Comparison of ENCODE assay signal across 26 cellular contexts in the genomic region with DNA sequence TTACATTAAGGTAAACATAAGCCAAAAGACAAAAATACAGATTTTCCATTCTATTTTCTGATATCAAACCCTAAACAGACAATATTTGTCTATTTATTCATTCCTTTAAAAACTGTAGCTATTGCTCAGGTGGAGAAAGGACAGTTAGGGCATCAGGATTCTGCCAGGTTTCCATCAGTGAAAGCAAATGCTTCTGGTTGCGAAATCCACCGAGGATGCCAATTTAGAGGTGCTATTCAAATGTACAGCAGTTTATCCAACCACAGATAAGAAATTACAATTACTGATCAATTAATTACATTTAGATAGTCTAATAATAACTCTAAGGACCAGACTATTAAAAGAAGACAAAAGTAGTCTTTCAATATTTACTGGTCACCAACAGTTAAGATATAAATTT. TPM values are rescaled to one million over a fixed set of nuclear protein-coding genes. Genes with fewer than 3 reads are reported as not detected.
DNase-seq lines count a peak whose midpoint lies in the region; ATAC-seq and TF ChIP-seq lines count a peak whose summit lies in the region.
"Had no signal": no experiment of that assay in that cellular context is flagged by ENCODE, and none has a peak within 500 bp of the region (broad histone marks: within the 10 kb centered on the region; RNA-seq: fewer than 3 reads in every experiment).

No MANE protein-coding gene starts in this region.

- H3K9me3 Mint-ChIP-seq in activated naive CD4-positive, alpha-beta T cell treated with anti-CD3 and anti-CD28 coated beads, Interleukin-2, amount 50 U/mL, for 24 hours: no peaks in the 10 kb centered on the region
- no peaks in the 10 kb centered on the region for H3K9me3 Mint-ChIP-seq in type B pancreatic cell
- H3K9me3 Mint-ChIP-seq in WTC11: no peaks in the 10 kb centered on the region
- H3K9me3 Mint-ChIP-seq: activated CD4-positive, alpha-beta memory T cell treated with anti-CD3 and anti-CD28 coated beads for 36 hours had no signal

- peaks cover 9% of the 10 kb centered on the region; the same call in 1 of the 2 replicates for H3F3A ChIP-seq in PC-9 (ENCODE audit: insufficient read depth, low read depth)

- peak overlapping the region; percentile 15; the same call in 1 of the 2 replicates for H3K4me2 ChIP-seq in PC-9

- H3K9me3 ChIP-seq in PC-9 (ENCODE audit: insufficient read depth, low read depth): no peaks in the 10 kb centered on the region
- H3K9me3 ChIP-seq: Caco-2, HAP-1, prostate gland had no signal

- peaks cover 20% of the 10 kb centered on the region for H3K36me3 ChIP-seq in PC-9 (ENCODE audit: low read depth)
- H3K36me3 ChIP-seq: HAP-1, prostate gland had no signal

- no peak overlapping the region for H2AFZ ChIP-seq in PC-9

- ATAC-seq in left lobe of liver (peak; percentile 7), GM19463 (IDR thresholded peaks at IDR 0.05; ENCODE audit: unreplicated experiment) (no peak), GM18505 (IDR thresholded peaks at IDR 0.05; ENCODE audit: unreplicated experiment) (no peak), WTC11 (no peak)

- H3K36me3 Mint-ChIP-seq in activated naive CD4-positive, alpha-beta T cell treated with anti-CD3 and anti-CD28 coated beads, Interleukin-2, amount 50 U/mL, for 24 hours: peaks cover 2% of the 10 kb centered on the region
- H3K36me3 Mint-ChIP-seq in type B pancreatic cell (peaks cover 6% of the 10 kb centered on the region), WTC11 (no peaks in the 10 kb centered on the region)

- peaks cover 72% of the 10 kb centered on the region for H4K20me1 ChIP-seq in PC-9 (ENCODE audit: insufficient read depth)

- no peak overlapping the region for H3K27ac ChIP-seq in PC-9
- H3K27ac ChIP-seq: BLaER1, prostate gland had no signal

- no peak for TF ChIP-seq POLR2A in GM18505 (IDR thresholded peaks at IDR 0.05; ENCODE audit: borderline replicate concordance, extremely low read depth, insufficient read depth, insufficient read length)

- H3K27ac Mint-ChIP-seq in activated naive CD4-positive, alpha-beta T cell treated with anti-CD3 and anti-CD28 coated beads, Interleukin-2, amount 50 U/mL, for 24 hours: no peak overlapping the region
- H3K27ac Mint-ChIP-seq in type B pancreatic cell: no peak overlapping the region
- no peak overlapping the region for H3K27ac Mint-ChIP-seq in WTC11
- H3K27ac Mint-ChIP-seq: activated CD4-positive, alpha-beta memory T cell treated with anti-CD3 and anti-CD28 coated beads for 36 hours had no signal

- peak overlapping the region; percentile 23 for H3K4me3 Mint-ChIP-seq in activated naive CD4-positive, alpha-beta T cell treated with anti-CD3 and anti-CD28 coated beads, Interleukin-2, amount 50 U/mL, for 24 hours
- H3K4me3 Mint-ChIP-seq in type B pancreatic cell (peak overlapping the region; percentile 36), WTC11 (no peak overlapping the region)
- H3K4me3 Mint-ChIP-seq: activated CD4-positive, alpha-beta memory T cell treated with anti-CD3 and anti-CD28 coated beads for 36 hours had no signal

- peaks cover 94% of the 10 kb centered on the region for H3K79me2 ChIP-seq in PC-9 (ENCODE audit: low read depth)

- CTCF ChIA-PET in PC-9 (lab: Charles Lee) (no interaction called here), WTC11 (lab: Charles Lee) (no interaction called here)

- intact Hi-C loops in PC-9 (cut with micrococcal nuclease; ENCODE audit: unreplicated experiment): no loop called here

- H3K4me1 Mint-ChIP-seq in activated naive CD4-positive, alpha-beta T cell treated with anti-CD3 and anti-CD28 coated beads, Interleukin-2, amount 50 U/mL, for 24 hours: peaks cover 63% of the 10 kb centered on the region
- H3K4me1 Mint-ChIP-seq in type B pancreatic cell (ENCODE audit: unreplicated experiment) (peaks cover 13% of the 10 kb centered on the region), WTC11 (peaks cover 36% of the 10 kb centered on the region)

- H3K27me3 ChIP-seq in PC-9 (ENCODE audit: insufficient read depth, low read depth): no peaks in the 10 kb centered on the region
- H3K27me3 ChIP-seq: BLaER1 had no signal

- no TSS peak for BruUV-seq in PC-9 (replicated peaks; lab: Mats Ljungman, UMichigan)

- POLR2A ChIA-PET in PC-9 (lab: Charles Lee; ENCODE audit: unreplicated experiment): no interaction called here
- POLR2A ChIA-PET in WTC11 (lab: Charles Lee): no interaction called here

- no peak for TF ChIP-seq CTCF in PC-9 (conservative IDR thresholded peaks at IDR 0.05)
- TF ChIP-seq CTCF in type B pancreatic cell (conservative IDR thresholded peaks at IDR 0.05): no peak
- no peak for TF ChIP-seq CTCF in WTC11 (IDR thresholded peaks at IDR 0.05)

- no peak for DNase-seq in activated naive CD4-positive, alpha-beta T cell treated with anti-CD3 and anti-CD28 coated beads, Interleukin-2, amount 50 U/mL, for 16 hours
- DNase-seq in PC-9 (no peak), left lobe of liver (ENCODE audit: low spot score) (peak; percentile 72), type B pancreatic cell (ENCODE audit: extremely low spot score, unreplicated experiment) (no peak), WTC11 (ENCODE audit: low spot score) (no peak)
- DNase-seq: ACHN; activated CD4-positive, alpha-beta memory T cell treated with anti-CD3 and anti-CD28 coated beads for 36 hours; activated gamma-delta T cell treated with Interleukin-2 at 50 U/mL for 16 hours; amygdala; Caco-2; cortex of kidney; glutamatergic neuron; Kasumi-1; kidney; NCI-H1105; NCI-H1930; NCI-H446; SHP77; stimulated activated CD4-positive, alpha-beta T cell treated with anti-CD3 and anti-CD28 coated beads, Interleukin-1b, Interleukin-23, amount 100 ng/mL, for 48 hours; T-helper 9 cell had no signal

- H3K4me1 ChIP-seq in PC-9 (replicated peaks; ENCODE audit: insufficient read depth): peaks cover 16% of the 10 kb centered on the region
- H3K4me1 ChIP-seq: Caco-2, prostate gland had no signal

- no peaks in the 10 kb centered on the region for H3K27me3 Mint-ChIP-seq in activated naive CD4-positive, alpha-beta T cell treated with anti-CD3 and anti-CD28 coated beads, Interleukin-2, amount 50 U/mL, for 24 hours
- H3K27me3 Mint-ChIP-seq in type B pancreatic cell (no peaks in the 10 kb centered on the region), WTC11 (ENCODE audit: low read depth) (no peaks in the 10 kb centered on the region)
- H3K27me3 Mint-ChIP-seq: activated CD4-positive, alpha-beta memory T cell treated with anti-CD3 and anti-CD28 coated beads for 36 hours had no signal

- H3K4me3 ChIP-seq in PC-9: no peak overlapping the region
- H3K4me3 ChIP-seq: BLaER1, HAP-1, prostate gland had no signal

- no peaks in the 10 kb centered on the region for H3K9me2 ChIP-seq in PC-9 (ENCODE audit: insufficient read depth)

TF ChIP-seq in WTC11, 78 proteins besides CTCF, POLR2A, EP300 and RAD21:
- TF ChIP-seq, protein P1, sequence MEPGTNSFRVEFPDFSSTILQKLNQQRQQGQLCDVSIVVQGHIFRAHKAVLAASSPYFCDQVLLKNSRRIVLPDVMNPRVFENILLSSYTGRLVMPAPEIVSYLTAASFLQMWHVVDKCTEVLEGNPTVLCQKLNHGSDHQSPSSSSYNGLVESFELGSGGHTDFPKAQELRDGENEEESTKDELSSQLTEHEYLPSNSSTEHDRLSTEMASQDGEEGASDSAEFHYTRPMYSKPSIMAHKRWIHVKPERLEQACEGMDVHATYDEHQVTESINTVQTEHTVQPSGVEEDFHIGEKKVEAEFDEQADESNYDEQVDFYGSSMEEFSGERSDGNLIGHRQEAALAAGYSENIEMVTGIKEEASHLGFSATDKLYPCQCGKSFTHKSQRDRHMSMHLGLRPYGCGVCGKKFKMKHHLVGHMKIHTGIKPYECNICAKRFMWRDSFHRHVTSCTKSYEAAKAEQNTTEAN (CRISPR knock-in tag; IDR thresholded peaks at IDR 0.05): no peak
TF ChIP-seq in WTC11: peak in this region for 0.

RNA-seq across cellular contexts. Expression of a gene that starts 3.9 kb away (rescaled TPM):
- total RNA-seq in PC-9 (2021) (63.7 and 65.2 TPM in 2 replicates), left lobe of liver (27.3 TPM), type B pancreatic cell (ENCODE audit: low replicate concordance) (42.9 and 44.6 TPM in 2 replicates), WTC11 (2021) (46.8 to 59.2 TPM (median 47.7 TPM) in 3 replicates)

RNA-seq across cellular contexts. Expression of a gene that starts 4.4 kb away (rescaled TPM):
- total RNA-seq in PC-9 (2021): 4.8 TPM in 2 replicates
- total RNA-seq in left lobe of liver: 2.1 TPM
- total RNA-seq in type B pancreatic cell (ENCODE audit: low replicate concordance): 3.4 and 6.2 TPM in 2 replicates
- total RNA-seq in WTC11 (2021): 6.7 to 7.9 TPM (median 6.8 TPM) in 3 replicates
